ENCODE assay signal across 22 cellular contexts in the genomic region with DNA sequence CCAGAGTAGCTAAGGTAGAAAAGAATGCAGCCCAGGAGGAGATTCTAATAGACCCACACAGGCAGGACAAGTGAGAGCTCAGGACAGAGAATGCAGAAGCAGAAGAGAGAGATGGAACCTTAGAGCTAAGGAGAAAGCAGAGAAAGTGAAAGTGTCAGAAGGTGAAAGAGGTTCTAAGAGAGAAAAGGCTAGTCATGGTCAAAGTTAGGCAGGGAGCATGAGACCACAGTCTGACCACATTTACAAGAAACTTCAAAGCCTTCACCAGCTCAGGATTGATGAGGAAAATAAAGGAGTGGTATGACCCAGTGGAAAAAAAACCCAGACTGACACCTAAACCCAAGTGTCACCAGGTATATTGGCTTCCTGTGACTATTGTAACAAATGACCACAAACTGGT.
DNase-seq lines count a peak whose midpoint lies in the region; ATAC-seq lines count a peak whose summit lies in the region.
"Had no signal": no experiment of that assay in that cellular context is flagged by ENCODE, and none has a peak within 500 bp of the region (broad histone marks: within the 10 kb centered on the region; RNA-seq: fewer than 3 reads in every experiment).

No MANE protein-coding gene starts in this region.

- intact Hi-C loops in naive thymus-derived CD4-positive, alpha-beta T cell (cut with micrococcal nuclease): no loop called here

- H3K4me1 ChIP-seq in naive thymus-derived CD4-positive, alpha-beta T cell (ENCODE audit: control insufficient read depth in 2 of 2, insufficient read depth in 2 of 2, low read length in 2 of 2): no peaks in the 10 kb centered on the region
- H3K4me1 ChIP-seq: colonic mucosa, prostate gland, tibial nerve had no signal

- no peak overlapping the region for H3K4me3 ChIP-seq in naive thymus-derived CD4-positive, alpha-beta T cell (ENCODE audit: low read length)
- H3K4me3 ChIP-seq: colonic mucosa, prostate gland, tibial nerve had no signal

- POLR2A ChIA-PET in naive thymus-derived CD4-positive, alpha-beta T cell (lab: Charles Lee): no interaction called here
- POLR2A ChIA-PET in activated CD4-positive, alpha-beta memory T cell treated with anti-CD3 and anti-CD28 coated beads, Interleukin-2, amount 10 ng/mL, durations not matched to agents 7 days and 5 days (lab: Charles Lee): no interaction called here

- peaks cover 0 to 7% (median 0%) of the 10 kb centered on the region in 5 donors for H3K27me3 Mint-ChIP-seq in naive thymus-derived CD4-positive, alpha-beta T cell
- no peaks in the 10 kb centered on the region for H3K27me3 Mint-ChIP-seq in activated CD4-positive, alpha-beta memory T cell treated with anti-CD3 and anti-CD28 coated beads, Interleukin-2, amount 10 ng/mL, durations not matched to agents 7 days and 5 days
- H3K27me3 Mint-ChIP-seq: activated CD4-positive, alpha-beta T cell treated with anti-CD3 and anti-CD28 coated beads, Interleukin-2, amount 10 ng/mL, durations not matched to agents 7 days and 5 days; activated naive CD4-positive, alpha-beta T cell treated with anti-CD3 and anti-CD28 coated beads, Interleukin-2, amount 50 U/mL, for 24 hours; stimulated activated naive B cell treated with anti-CD40 and anti-IgM and Interleukin-4, amounts not matched to agents 10 μg/mL and 1 μg/mL and 100 μg/mL, for 72 hours had no signal

- no peaks in the 10 kb centered on the region for H3K36me3 ChIP-seq in naive thymus-derived CD4-positive, alpha-beta T cell (ENCODE audit: control insufficient read depth in 2 of 3, insufficient read depth in 3 of 3, low read length in 3 of 3)
- H3K36me3 ChIP-seq: colonic mucosa, prostate gland, tibial nerve had no signal

- no peak overlapping the region for H3K27ac Mint-ChIP-seq in naive thymus-derived CD4-positive, alpha-beta T cell
- no peak overlapping the region for H3K27ac Mint-ChIP-seq in activated CD4-positive, alpha-beta memory T cell treated with anti-CD3 and anti-CD28 coated beads, Interleukin-2, amount 10 ng/mL, durations not matched to agents 7 days and 5 days
- H3K27ac Mint-ChIP-seq: activated CD4-positive, alpha-beta T cell treated with anti-CD3 and anti-CD28 coated beads, Interleukin-2, amount 10 ng/mL, durations not matched to agents 7 days and 5 days; activated naive CD4-positive, alpha-beta T cell treated with anti-CD3 and anti-CD28 coated beads, Interleukin-2, amount 50 U/mL, for 24 hours; stimulated activated naive B cell treated with anti-CD40 and anti-IgM and Interleukin-4, amounts not matched to agents 10 μg/mL and 1 μg/mL and 100 μg/mL, for 72 hours had no signal

- H3K9me3 ChIP-seq in naive thymus-derived CD4-positive, alpha-beta T cell (ENCODE audit: control insufficient read depth in 2 of 3, low read length in 3 of 3): no peaks in the 10 kb centered on the region
- H3K9me3 ChIP-seq: colonic mucosa, prostate gland had no signal

- no peaks in the 10 kb centered on the region for H3K36me3 Mint-ChIP-seq in naive thymus-derived CD4-positive, alpha-beta T cell
- no peaks in the 10 kb centered on the region for H3K36me3 Mint-ChIP-seq in activated CD4-positive, alpha-beta memory T cell treated with anti-CD3 and anti-CD28 coated beads, Interleukin-2, amount 10 ng/mL, durations not matched to agents 7 days and 5 days (ENCODE audit: low read depth)
- H3K36me3 Mint-ChIP-seq: activated naive CD4-positive, alpha-beta T cell treated with anti-CD3 and anti-CD28 coated beads, Interleukin-2, amount 50 U/mL, for 24 hours; stimulated activated naive B cell treated with anti-CD40 and anti-IgM and Interleukin-4, amounts not matched to agents 10 μg/mL and 1 μg/mL and 100 μg/mL, for 72 hours had no signal

- no peak overlapping the region for H3K4me3 Mint-ChIP-seq in naive thymus-derived CD4-positive, alpha-beta T cell
- no peak overlapping the region for H3K4me3 Mint-ChIP-seq in activated CD4-positive, alpha-beta memory T cell treated with anti-CD3 and anti-CD28 coated beads, Interleukin-2, amount 10 ng/mL, durations not matched to agents 7 days and 5 days
- H3K4me3 Mint-ChIP-seq: activated CD4-positive, alpha-beta T cell treated with anti-CD3 and anti-CD28 coated beads, Interleukin-2, amount 10 ng/mL, durations not matched to agents 7 days and 5 days; activated naive CD4-positive, alpha-beta T cell treated with anti-CD3 and anti-CD28 coated beads, Interleukin-2, amount 50 U/mL, for 24 hours; stimulated activated naive B cell treated with anti-CD40 and anti-IgM and Interleukin-4, amounts not matched to agents 10 μg/mL and 1 μg/mL and 100 μg/mL, for 72 hours had no signal

- H3K9me3 Mint-ChIP-seq in naive thymus-derived CD4-positive, alpha-beta T cell: peaks cover 0 to 5% (median 0%) of the 10 kb centered on the region in 11 donors
- H3K9me3 Mint-ChIP-seq in activated CD4-positive, alpha-beta memory T cell treated with anti-CD3 and anti-CD28 coated beads, Interleukin-2, amount 10 ng/mL, durations not matched to agents 7 days and 5 days: no peaks in the 10 kb centered on the region
- H3K9me3 Mint-ChIP-seq: activated CD4-positive, alpha-beta T cell treated with anti-CD3 and anti-CD28 coated beads, Interleukin-2, amount 10 ng/mL, durations not matched to agents 7 days and 5 days; activated naive CD4-positive, alpha-beta T cell treated with anti-CD3 and anti-CD28 coated beads, Interleukin-2, amount 50 U/mL, for 24 hours had no signal

- no peak for DNase-seq in naive thymus-derived CD4-positive, alpha-beta T cell
- DNase-seq in activated CD4-positive, alpha-beta memory T cell treated with anti-CD3 and anti-CD28 coated beads, Interleukin-2, amount 10 ng/mL, durations not matched to agents 7 days and 5 days: no peak
- no peak for DNase-seq in NCI-H2227 treated with DMSO at 0.1 percent for 48 hours (lab: John Stamatoyannopoulos, UW)
- DNase-seq in stimulated activated CD4-positive, alpha-beta T cell treated with anti-CD3 and anti-CD28 coated beads, Interleukin-1b, Interleukin-23, amount 100 ng/mL, for 48 hours: no peak
- DNase-seq: activated CD4-positive, alpha-beta T cell treated with anti-CD3 and anti-CD28 coated beads, Interleukin-2, amount 10 ng/mL, durations not matched to agents 7 days and 5 days; colonic mucosa; foreskin fibroblast; hippocampal formation; kidney; mesendoderm; NCI-H1417 treated with DMSO at 0.1 percent for 48 hours; NCI-H2171; NCI-H748 treated with DMSO at 0.1 percent for 48 hours; stimulated activated naive B cell treated with anti-CD40 and anti-IgM and Interleukin-4, amounts not matched to agents 10 μg/mL and 1 μg/mL and 100 μg/mL, for 72 hours had no signal

- peaks cover 0 to 8% (median 0%) of the 10 kb centered on the region in 7 donors for H3K4me1 Mint-ChIP-seq in naive thymus-derived CD4-positive, alpha-beta T cell
- no peaks in the 10 kb centered on the region for H3K4me1 Mint-ChIP-seq in activated CD4-positive, alpha-beta memory T cell treated with anti-CD3 and anti-CD28 coated beads, Interleukin-2, amount 10 ng/mL, durations not matched to agents 7 days and 5 days
- H3K4me1 Mint-ChIP-seq: activated CD4-positive, alpha-beta T cell treated with anti-CD3 and anti-CD28 coated beads, Interleukin-2, amount 10 ng/mL, durations not matched to agents 7 days and 5 days; activated naive CD4-positive, alpha-beta T cell treated with anti-CD3 and anti-CD28 coated beads, Interleukin-2, amount 50 U/mL, for 24 hours had no signal

- no peaks in the 10 kb centered on the region for H3K27me3 ChIP-seq in naive thymus-derived CD4-positive, alpha-beta T cell (ENCODE audit: control insufficient read depth in 2 of 2, insufficient read depth in 2 of 2, low read length in 2 of 2)
- H3K27me3 ChIP-seq: colonic mucosa, tibial nerve had no signal

- peak; percentile 57 for ATAC-seq in GM19463 (IDR thresholded peaks at IDR 0.05; ENCODE audit: unreplicated experiment)
- peak; percentile 55 for ATAC-seq in HG02870 (IDR thresholded peaks at IDR 0.05; ENCODE audit: unreplicated experiment)
- peak; percentile 55 for ATAC-seq in HG03520 (IDR thresholded peaks at IDR 0.05; ENCODE audit: unreplicated experiment)
- ATAC-seq in naive thymus-derived CD4-positive, alpha-beta T cell: peak; percentile 38
- no peak for ATAC-seq in HG03135 (IDR thresholded peaks at IDR 0.05; ENCODE audit: unreplicated experiment)

- no peak overlapping the region for H3K27ac ChIP-seq in naive thymus-derived CD4-positive, alpha-beta T cell (ENCODE audit: low read depth, low read length)
- H3K27ac ChIP-seq: colonic mucosa, KMS-11, prostate gland, tibial nerve had no signal

- CTCF ChIA-PET in naive thymus-derived CD4-positive, alpha-beta T cell (lab: Charles Lee): no interaction called here
- CTCF ChIA-PET in activated CD4-positive, alpha-beta memory T cell treated with anti-CD3 and anti-CD28 coated beads, Interleukin-2, amount 10 ng/mL, durations not matched to agents 7 days and 5 days (lab: Charles Lee): no interaction called here
